Comparison of ENCODE assay signal across 2 cellular contexts in the genomic region with DNA sequence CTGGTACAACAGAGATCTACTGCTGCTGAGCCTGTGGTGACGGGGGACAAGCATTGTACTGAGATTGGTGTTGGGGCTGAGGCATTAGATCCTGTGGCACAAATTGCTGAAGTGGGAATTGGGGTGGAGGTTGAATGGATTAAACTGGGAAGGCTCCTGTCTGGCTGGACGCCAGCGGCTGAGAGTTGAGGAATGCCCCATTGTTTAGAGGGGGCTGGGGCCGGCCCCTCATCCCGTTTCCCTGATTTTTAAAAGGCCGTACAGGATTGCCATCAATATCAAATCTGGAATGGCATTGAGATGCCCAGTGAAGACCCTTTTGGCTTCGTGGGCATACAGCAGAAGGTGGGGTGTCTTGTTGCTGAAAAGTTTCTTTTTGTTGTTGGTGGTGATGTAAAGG. TPM values are rescaled to one million over a fixed set of nuclear protein-coding genes. Genes with fewer than 3 reads are reported as not detected.
"Had no signal": no experiment of that assay in that cellular context is flagged by ENCODE, and none has a peak within 500 bp of the region (broad histone marks: within the 10 kb centered on the region; RNA-seq: fewer than 3 reads in every experiment).

No MANE protein-coding gene starts in this region.

RNA-seq across cellular contexts. Expression of a gene that starts 53.4 kb away (rescaled TPM):
- total RNA-seq: HT1080 had no signal
- polyA plus RNA-seq: IgD-negative memory B cell had no signal
